8 cellular contexts compared by ENCODE assay signal in the genomic region with DNA sequence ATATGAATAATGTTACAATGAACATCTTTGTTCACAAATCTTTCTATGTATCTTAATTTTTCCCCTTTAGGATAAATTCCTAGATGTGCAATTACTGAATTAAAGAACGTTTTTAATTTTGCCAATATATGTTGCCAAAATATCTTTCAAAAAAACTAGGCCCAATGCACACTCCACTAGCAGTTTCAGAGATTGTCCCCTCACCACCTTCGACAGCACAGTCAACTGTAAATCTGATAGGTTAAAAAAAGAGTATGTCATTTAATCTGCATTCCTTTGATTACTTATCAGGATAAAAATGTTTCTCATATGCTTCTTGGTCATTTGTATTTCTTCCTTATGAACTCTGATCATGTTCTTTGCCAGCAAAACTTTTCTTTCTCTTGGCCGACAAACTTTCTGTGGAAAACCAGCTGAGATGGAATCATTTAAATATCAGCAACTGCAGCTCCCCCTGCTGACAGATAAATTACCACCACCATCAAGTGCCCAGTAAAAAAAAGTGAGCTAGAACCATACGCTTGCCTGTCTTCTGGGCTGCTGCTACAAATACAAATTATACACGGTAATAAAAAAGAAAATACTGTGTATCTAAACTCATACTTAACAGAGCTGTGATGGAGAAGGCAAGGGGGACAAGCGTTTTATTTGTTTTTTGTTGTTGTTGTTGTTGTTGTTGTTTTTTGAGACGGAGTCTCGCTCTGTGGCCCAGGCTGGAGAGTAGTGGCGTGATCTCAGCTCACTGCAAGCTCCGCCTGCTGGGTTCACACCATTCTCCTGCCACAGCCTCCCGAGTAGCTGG. TPM values are rescaled to one million over a fixed set of nuclear protein-coding genes. Genes with fewer than 3 reads are reported as not detected.
DNase-seq lines count a peak whose midpoint lies in the region; ATAC-seq and TF ChIP-seq lines count a peak whose summit lies in the region.

No MANE protein-coding gene starts in this region.

- H3K36me3 ChIP-seq in Caco-2 (ENCODE audit: control insufficient read depth, insufficient read depth, low read length): no peaks in the 10 kb centered on the region
- H3K36me3 ChIP-seq in OCI-LY7 (ENCODE audit: insufficient read depth, low read length): peaks cover 43% of the 10 kb centered on the region
- H3K36me3 ChIP-seq in osteoblast (ENCODE audit: insufficient read depth, low read length): peaks cover 3% of the 10 kb centered on the region

- TSS peak; percentile 28 for BruUV-seq in Caco-2 (replicated peaks; lab: Mats Ljungman, UMichigan)
- TSS peak; percentile 36 for BruUV-seq in OCI-LY7 (replicated peaks; lab: Mats Ljungman, UMichigan)

- H2AFZ ChIP-seq in OCI-LY7 (ENCODE audit: low read length): no peak overlapping the region
- H2AFZ ChIP-seq in osteoblast (ENCODE audit: low read length): no peak overlapping the region

- ATAC-seq in GM18502 (IDR thresholded peaks at IDR 0.05; ENCODE audit: poor library complexity, unreplicated experiment): no peak

- no peaks in the 10 kb centered on the region for H3K27me3 ChIP-seq in Caco-2 (replicated peaks; ENCODE audit: control insufficient read depth, insufficient read depth, low read length)
- H3K27me3 ChIP-seq in osteoblast (ENCODE audit: insufficient read depth, low read length): no peaks in the 10 kb centered on the region

- CTCF ChIA-PET in Caco-2 (lab: Charles Lee): interaction anchor here (0.6 to 3.0 kb wide), 14 partner anchors 9 to 209 kb away, joined by 3 to 47 read pairs (median 4); partner anchors contain the start of gene KANSL1
- CTCF ChIA-PET in OCI-LY7 (lab: Charles Lee; ENCODE audit: unreplicated experiment): interaction anchor here (1.0 kb wide), 1 partner anchor 20 kb away, joined by 3 read pairs; the partner anchor contains the start of gene KANSL1

- H3K4me2 ChIP-seq in OCI-LY7 (ENCODE audit: low read length) (no peak overlapping the region), osteoblast (ENCODE audit: insufficient read depth, low read length) (no peak overlapping the region)

- no peaks in the 10 kb centered on the region for H3K9me2 ChIP-seq in OCI-LY7 (ENCODE audit: insufficient read depth, low read length)

- H3K79me2 ChIP-seq in OCI-LY7 (ENCODE audit: insufficient read depth, low read depth, low read length): peaks cover 36% of the 10 kb centered on the region; the same call in 1 of the 2 replicates
- peaks cover 46% of the 10 kb centered on the region for H3K79me2 ChIP-seq in osteoblast (ENCODE audit: insufficient read depth, low read length)

- H3K9me3 ChIP-seq in Caco-2: no peaks in the 10 kb centered on the region
- no peaks in the 10 kb centered on the region for H3K9me3 ChIP-seq in OCI-LY7 (ENCODE audit: low read length)
- H3K9me3 ChIP-seq in osteoblast (ENCODE audit: low read depth, low read length): no peaks in the 10 kb centered on the region

- H3K4me1 Mint-ChIP-seq in Caco-2 (ENCODE audit: low read depth, unreplicated experiment): peaks cover 9% of the 10 kb centered on the region

- H3K4me1 ChIP-seq in Caco-2 (no peaks in the 10 kb centered on the region), OCI-LY7 (ENCODE audit: insufficient read depth, low read length, poor library complexity, severe bottlenecking) (no peaks in the 10 kb centered on the region), osteoblast (ENCODE audit: insufficient read depth, low read length) (peaks cover 3% of the 10 kb centered on the region)

- H3K27ac Mint-ChIP-seq in Caco-2 (ENCODE audit: unreplicated experiment): no peak overlapping the region

- POLR2A ChIA-PET in Caco-2 (lab: Charles Lee): interaction anchor here (0.8 to 1.0 kb wide), 3 partner anchors 11 to 168 kb away, joined by 3 to 13 read pairs (median 3); partner anchors contain the start of gene KANSL1
- POLR2A ChIA-PET in OCI-LY7 (lab: Charles Lee): interaction anchor here (0.7 to 2.1 kb wide), 3 partner anchors 14 to 208 kb away, joined by 3 to 9 read pairs (median 4); no protein-coding TSS in a partner anchor

- H3K9me3 Mint-ChIP-seq in Caco-2 (ENCODE audit: unreplicated experiment): no peaks in the 10 kb centered on the region

- peaks cover 12% of the 10 kb centered on the region for H4K20me1 ChIP-seq in OCI-LY7 (ENCODE audit: insufficient read depth, low read length)
- H4K20me1 ChIP-seq in osteoblast (ENCODE audit: insufficient read depth, low read length): peaks cover 27% of the 10 kb centered on the region

- H3K27me3 Mint-ChIP-seq in Caco-2 (ENCODE audit: insufficient read depth, unreplicated experiment): no peaks in the 10 kb centered on the region

- TF ChIP-seq CTCF in Caco-2 (IDR thresholded peaks at IDR 0.05; ENCODE audit: insufficient read depth in 1 of 2, low read depth in 1 of 2, low read length in 1 of 2, severe bottlenecking in 1 of 2, unreplicated experiment in 1 of 2): peak; percentile 69 to 72
- TF ChIP-seq CTCF in OCI-LY7 (conservative IDR thresholded peaks at IDR 0.05; ENCODE audit: low read length): peak; percentile 99
- peak; percentile 65 for TF ChIP-seq CTCF in foreskin fibroblast (IDR thresholded peaks at IDR 0.05; ENCODE audit: low read depth, low read length)
- TF ChIP-seq CTCF in osteoblast (IDR thresholded peaks at IDR 0.05; ENCODE audit: extremely low read depth, low read depth, low read length): peak; percentile 88

- no peak overlapping the region for H3K4me3 Mint-ChIP-seq in Caco-2 (ENCODE audit: unreplicated experiment)

- peak; percentile 63 to 65 for DNase-seq in Caco-2
- peak; percentile 44 for DNase-seq in HuH-7 (ENCODE audit: low spot score)
- DNase-seq in OCI-LY7 (ENCODE audit: low spot score): peak; percentile 78
- peak; percentile 80 for DNase-seq in activated effector memory CD4-positive, alpha-beta T cell treated with anti-CD3 and anti-CD28 coated beads, Interleukin-2, amount 50 U/mL, for 16 hours
- peak; percentile 62 to 86 for DNase-seq in foreskin fibroblast
- peak; percentile 95 for DNase-seq in osteoblast (ENCODE audit: insufficient read length, low spot score, missing footprints)
- DNase-seq in posterior vena cava (ENCODE audit: low spot score): no peak

- H3K27ac ChIP-seq in OCI-LY7 (ENCODE audit: low read depth, low read length, poor library complexity, severe bottlenecking) (no peak overlapping the region), osteoblast (ENCODE audit: low read depth, low read length) (no peak overlapping the region)

- peaks cover 37% of the 10 kb centered on the region for H3K36me3 Mint-ChIP-seq in Caco-2 (ENCODE audit: insufficient read depth, unreplicated experiment)

- intact Hi-C loops in Caco-2 (cut with micrococcal nuclease; ENCODE audit: unreplicated experiment) (loop anchor here (1.0 kb wide), 3 partner anchors 19 to 211 kb away; no protein-coding TSS in a partner anchor), OCI-LY7 (cut with micrococcal nuclease; ENCODE audit: unreplicated experiment) (loop anchor here (2.0 to 5.0 kb wide), 2 partner anchors 161 to 210 kb away; no protein-coding TSS in a partner anchor), posterior vena cava (cut with DNase I) (loop anchor here in 1 of 2 donors (5.0 to 10.0 kb wide), 2 partner anchors 72 to 171 kb away; no protein-coding TSS in a partner anchor)

- H3K4me3 ChIP-seq in Caco-2 (ENCODE audit: low read depth, low read length) (no peak overlapping the region), OCI-LY7 (ENCODE audit: low read depth, low read length, poor library complexity, severe bottlenecking) (no peak overlapping the region), foreskin fibroblast (ENCODE audit: low read depth in 1 of 2, low read length in 2 of 2) (no peak overlapping the region), osteoblast (ENCODE audit: insufficient read depth, low read length) (no peak overlapping the region)

RNA-seq across cellular contexts. Expression of gene KANSL1, which starts 19.6 kb away (rescaled TPM):
- 83.0 and 88.9 TPM in 2 replicates for total RNA-seq in Caco-2 (2022)
- total RNA-seq in OCI-LY7 (2014; rRNA removed; shearing (Covaris generic)): 92.1 and 96.9 TPM in 2 replicates
- 129 and 130 TPM in 2 replicates for total RNA-seq in OCI-LY7 (2022)
- total RNA-seq in osteoblast: 79.9 and 151 TPM in 2 replicates
- total RNA-seq in posterior vena cava: 10 to 100 TPM; 65.9 to 73.1 TPM
